In genomic region chr10:109887776-109888175, GRCh38 we compare ENCODE assay signal across 22 cellular contexts.
"Had no signal": no experiment of that assay in that cellular context is flagged by ENCODE, and none has a peak within 500 bp of the region (broad histone marks: within the 10 kb centered on the region; RNA-seq: fewer than 3 reads in every experiment).

No MANE protein-coding gene starts in this region.

- H3K27ac Mint-ChIP-seq: activated naive CD4-positive, alpha-beta T cell treated with anti-CD3 and anti-CD28 coated beads, Interleukin-2, amount 10 ng/mL, durations not matched to agents 7 days and 5 days; activated T-cell treated with anti-CD3 and anti-CD28 coated beads, Interleukin-2, amount 50 U/mL, for 72 hours had no signal

- H3K9me3 Mint-ChIP-seq: activated naive CD4-positive, alpha-beta T cell treated with anti-CD3 and anti-CD28 coated beads, Interleukin-2, amount 10 ng/mL, durations not matched to agents 7 days and 5 days; activated naive CD8-positive, alpha-beta T cell treated with anti-CD3 and anti-CD28 coated beads, Interleukin-2, amount 50 U/mL, for 24 hours; activated T-cell treated with anti-CD3 and anti-CD28 coated beads, Interleukin-2, amount 50 U/mL, for 72 hours; immature natural killer cell; natural killer cell had no signal

- H3K27me3 ChIP-seq: body of pancreas, cardiac muscle cell, esophagus muscularis mucosa, hepatocyte, spleen had no signal

- H3K27me3 Mint-ChIP-seq: activated naive CD4-positive, alpha-beta T cell treated with anti-CD3 and anti-CD28 coated beads, Interleukin-2, amount 10 ng/mL, durations not matched to agents 7 days and 5 days; activated naive CD8-positive, alpha-beta T cell treated with anti-CD3 and anti-CD28 coated beads, Interleukin-2, amount 50 U/mL, for 24 hours had no signal

- DNase-seq: activated CD4-positive, CD25-positive, alpha-beta regulatory T cell treated with anti-CD3 and anti-CD28 coated beads, Interleukin-2, amount 50 U/mL, for 72 hours; activated effector memory CD4-positive, alpha-beta T cell treated with anti-CD3 and anti-CD28 coated beads, Interleukin-2, amount 50 U/mL, for 16 hours; activated naive CD4-positive, alpha-beta T cell treated with anti-CD3 and anti-CD28 coated beads, Interleukin-2, amount 10 ng/mL, durations not matched to agents 7 days and 5 days; activated naive CD8-positive, alpha-beta T cell treated with anti-CD3 and anti-CD28 coated beads, Interleukin-2, amount 50 U/mL, for 24 hours; activated T-cell treated with anti-CD3 and anti-CD28 coated beads, Interleukin-2, amount 50 U/mL, for 72 hours; body of pancreas; dermis blood vessel endothelial cell; effector CD8-positive, alpha-beta T cell; glutamatergic neuron; immature natural killer cell; midbrain; natural killer cell; spleen; stimulated activated CD4-positive, alpha-beta T cell treated with anti-CD3 and anti-CD28 coated beads, Interleukin-4, amount 100 ng/mL, for 1 hour; stimulated activated naive CD4-positive, alpha-beta T cell treated with Interleukin-2 at 50 U/mL for 16 hours; WERI-Rb-1 had no signal

- H3K4me3 Mint-ChIP-seq: activated naive CD4-positive, alpha-beta T cell treated with anti-CD3 and anti-CD28 coated beads, Interleukin-2, amount 10 ng/mL, durations not matched to agents 7 days and 5 days; activated naive CD8-positive, alpha-beta T cell treated with anti-CD3 and anti-CD28 coated beads, Interleukin-2, amount 50 U/mL, for 24 hours; activated T-cell treated with anti-CD3 and anti-CD28 coated beads, Interleukin-2, amount 50 U/mL, for 72 hours; immature natural killer cell; natural killer cell had no signal

- H3K27ac ChIP-seq: cardiac muscle cell, esophagus muscularis mucosa, hepatocyte, SK-N-MC, spleen, WERI-Rb-1 had no signal

- ATAC-seq: activated naive CD8-positive, alpha-beta T cell treated with anti-CD3 and anti-CD28 coated beads, Interleukin-2, amount 50 U/mL, for 24 hours; activated T-cell treated with anti-CD3 and anti-CD28 coated beads, Interleukin-2, amount 50 U/mL, for 72 hours; body of pancreas; left lobe of liver; natural killer cell had no signal

- H3K4me3 ChIP-seq: body of pancreas, cardiac muscle cell, esophagus muscularis mucosa, hepatocyte, lung, SK-N-MC, spleen had no signal

- H3K9me3 ChIP-seq: body of pancreas, esophagus muscularis mucosa, spleen had no signal
